ENCODE assay signal across 20 cellular contexts in the genomic region with DNA sequence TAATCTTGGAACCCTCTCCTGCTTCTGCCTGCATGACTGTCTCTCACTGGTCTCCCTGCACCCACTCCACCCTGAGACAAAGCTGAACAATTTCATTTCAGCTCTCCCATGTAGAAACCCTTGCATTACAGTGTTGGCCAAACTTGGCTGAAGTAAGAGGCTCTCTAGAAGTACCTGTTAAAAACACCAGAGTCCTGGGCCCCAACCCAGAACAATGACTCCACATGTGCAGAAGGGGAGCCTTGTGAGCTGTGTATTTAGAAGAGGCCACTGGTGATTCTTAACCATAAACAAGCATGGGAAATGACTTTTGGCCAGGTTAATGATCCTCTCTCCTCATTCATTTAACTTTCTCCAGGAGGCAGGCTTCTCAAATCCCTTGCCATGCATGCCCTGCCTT.
DNase-seq lines count a peak whose midpoint lies in the region; ATAC-seq and TF ChIP-seq lines count a peak whose summit lies in the region.
"Had no signal": no experiment of that assay in that cellular context is flagged by ENCODE, and none has a peak within 500 bp of the region (broad histone marks: within the 10 kb centered on the region; RNA-seq: fewer than 3 reads in every experiment).

No MANE protein-coding gene starts in this region.

- H3K27me3 ChIP-seq in thyroid gland (no peaks in the 10 kb centered on the region), Peyer's patch (no peaks in the 10 kb centered on the region)
- H3K27me3 ChIP-seq: BLaER1 had no signal

- ATAC-seq in GM18858 (IDR thresholded peaks at IDR 0.05; ENCODE audit: unreplicated experiment) (no peak), HG03521 (IDR thresholded peaks at IDR 0.05; ENCODE audit: unreplicated experiment) (no peak)
- ATAC-seq: HCT116, HepG2 had no signal

- H3K9me3 ChIP-seq in thyroid gland: no peaks in the 10 kb centered on the region
- peaks cover 0 to 6% (median 0%) of the 10 kb centered on the region in 4 donors for H3K9me3 ChIP-seq in Peyer's patch

- peaks cover 12 to 27% of the 10 kb centered on the region in 2 donors for H3K4me1 ChIP-seq in thyroid gland
- no peaks in the 10 kb centered on the region for H3K4me1 ChIP-seq in Peyer's patch
- H3K4me1 ChIP-seq: BLaER1 had no signal

- no peaks in the 10 kb centered on the region for H3K27me3 Mint-ChIP-seq in nephron (ENCODE audit: low read depth)
- H3K27me3 Mint-ChIP-seq: IgD-negative memory B cell had no signal

- H3K4me3 Mint-ChIP-seq in nephron: peak overlapping the region in 1 of 3 experiments; percentile 9
- H3K4me3 Mint-ChIP-seq: CD14-positive monocyte; CD4-positive, alpha-beta memory T cell; IgD-negative memory B cell had no signal

- intact Hi-C loops in thyroid gland (cut with DNase I): no loop called here

- TF ChIP-seq CTCF in nephron (IDR thresholded peaks at IDR 0.05; ENCODE audit: unreplicated experiment in 3 of 3) (no peak), thyroid gland (IDR thresholded peaks at IDR 0.05) (peak in 1 of 6 experiments; percentile 25), Peyer's patch (IDR thresholded peaks at IDR 0.05) (no peak)

- no peaks in the 10 kb centered on the region for H3K36me3 ChIP-seq in thyroid gland
- no peaks in the 10 kb centered on the region for H3K36me3 ChIP-seq in Peyer's patch

- DNase-seq in DMS79 (lab: John Stamatoyannopoulos, UW) (peak; percentile 59), NCI-H69 (lab: John Stamatoyannopoulos, UW) (peak; percentile 28), thyroid gland (peak; percentile 79 to 83), Peyer's patch (no peak)
- DNase-seq: 8988T; CD4-positive, alpha-beta memory T cell; DMS153; DND-41; EL; GOT3; H7 had no signal

- H3K4me1 Mint-ChIP-seq in nephron: peaks cover 34% of the 10 kb centered on the region
- H3K4me1 Mint-ChIP-seq: CD14-positive monocyte; CD4-positive, alpha-beta memory T cell had no signal

- peaks cover 39% of the 10 kb centered on the region for H3K9me3 Mint-ChIP-seq in nephron

- H3K27ac ChIP-seq in thyroid gland: peak overlapping the region in 2 of 3 donors; percentile 21 to 60
- no peak overlapping the region for H3K27ac ChIP-seq in Peyer's patch
- H3K27ac ChIP-seq: BLaER1 had no signal

- H3K27ac Mint-ChIP-seq in nephron: peak overlapping the region; percentile 43 to 77 (median 44)
- H3K27ac Mint-ChIP-seq: CD14-positive monocyte; CD4-positive, alpha-beta memory T cell had no signal

- TF ChIP-seq POLR2A in thyroid gland (IDR thresholded peaks at IDR 0.05) (no peak), Peyer's patch (IDR thresholded peaks at IDR 0.05) (no peak)

- H3K36me3 Mint-ChIP-seq in nephron (ENCODE audit: low read depth): peaks cover 78% of the 10 kb centered on the region
- H3K36me3 Mint-ChIP-seq: CD14-positive monocyte; CD4-positive, alpha-beta memory T cell had no signal

- H3K4me3 ChIP-seq in thyroid gland (replicated peaks in 1 of 3) (no peak overlapping the region), Peyer's patch (no peak overlapping the region)
- H3K4me3 ChIP-seq: BLaER1, GM12878 had no signal

Comparison
In these comparisons a context has a peak if more than half of its experiments do, and no peak if none do; other contexts are left out.
1. DNase-seq: peak in DMS79 (single experiment), NCI-H69 (single experiment) and thyroid gland (2 of 2); none in Peyer's patch (0 of 3).
2. H3K27ac ChIP-seq: peak in thyroid gland (2 of 3); none in Peyer's patch (0 of 4).